ENCODE assay signal across 14 cellular contexts in the genomic region with DNA sequence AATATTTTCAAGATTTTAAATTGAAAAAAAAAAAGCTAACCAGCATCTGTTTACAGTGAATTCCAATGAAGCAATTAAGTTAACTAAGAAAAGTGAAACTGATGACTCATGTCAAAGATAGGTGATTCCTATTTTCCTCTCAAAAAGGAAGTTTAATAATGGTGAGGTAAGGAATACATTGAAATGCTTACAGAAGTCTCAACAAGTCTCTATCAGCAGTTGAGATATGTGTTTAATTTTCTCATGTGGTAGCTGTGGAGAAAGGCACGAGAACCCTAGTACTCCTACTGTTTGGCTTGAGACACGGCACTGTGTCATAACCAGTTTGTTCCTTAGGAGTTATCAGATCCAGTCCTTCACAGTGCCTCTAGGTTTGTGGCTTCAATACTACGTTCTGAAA.
DNase-seq lines count a peak whose midpoint lies in the region; ATAC-seq and TF ChIP-seq lines count a peak whose summit lies in the region.
"Had no signal": no experiment of that assay in that cellular context is flagged by ENCODE, and none has a peak within 500 bp of the region (broad histone marks: within the 10 kb centered on the region; RNA-seq: fewer than 3 reads in every experiment).

No MANE protein-coding gene starts in this region.

- in situ Hi-C loops in astrocyte of the cerebellum (cut with HindIII; ENCODE audit: low sequenced_read_pairs) = no loop called here

- H3K9me3 ChIP-seq in right cardiac atrium (ENCODE audit: control insufficient read depth, low read length) (no peaks in the 10 kb centered on the region), body of pancreas (no peaks in the 10 kb centered on the region)
- H3K9me3 ChIP-seq: pancreas had no signal

- no peaks in the 10 kb centered on the region for H3K4me1 ChIP-seq in right cardiac atrium (ENCODE audit: control insufficient read depth, insufficient read depth, low read length)
- H3K4me1 ChIP-seq in body of pancreas = no peaks in the 10 kb centered on the region
- H3K4me1 ChIP-seq: pancreas, spleen had no signal

- intact Hi-C loops in right cardiac atrium (cut with DNase I) (no loop called here), left ventricle myocardium superior (cut with micrococcal nuclease) (no loop called here), body of pancreas (cut with DNase I) (no loop called here)

- WGBS in right cardiac atrium = 45% methylated on average over 3 of the region's 3 CpGs
- 40 to 41% methylated on average over 3 of the region's 3 CpGs for WGBS in body of pancreas, 2 donors

- H3K27ac ChIP-seq in right cardiac atrium (ENCODE audit: low read length) (no peak overlapping the region), body of pancreas (no peak overlapping the region)
- H3K27ac ChIP-seq: pancreas, spleen had no signal

- TF ChIP-seq CTCF in astrocyte of the cerebellum (IDR thresholded peaks at IDR 0.05; ENCODE audit: low read depth, low read length, missing control alignments) (no peak), fibroblast of pulmonary artery (IDR thresholded peaks at IDR 0.05; ENCODE audit: low read length, missing control alignments) (peak; percentile 4), body of pancreas (IDR thresholded peaks at IDR 0.05) (no peak)

- ATAC-seq in right cardiac atrium = peak; percentile 39 to 81
- no peak for ATAC-seq in left ventricle myocardium superior
- no peak for ATAC-seq in body of pancreas
- no peak for ATAC-seq in GM19023 (IDR thresholded peaks at IDR 0.05; ENCODE audit: unreplicated experiment)
- ATAC-seq: pancreas had no signal

- H3K27me3 ChIP-seq in right cardiac atrium (ENCODE audit: control insufficient read depth, insufficient read depth) = no peaks in the 10 kb centered on the region
- no peaks in the 10 kb centered on the region for H3K27me3 ChIP-seq in body of pancreas
- H3K27me3 ChIP-seq: pancreas, spleen had no signal

- no peaks in the 10 kb centered on the region for H3K36me3 ChIP-seq in body of pancreas (replicated peaks in 1 of 2; ENCODE audit: insufficient read depth in 1 of 2, low read depth in 2 of 2)
- H3K36me3 ChIP-seq: pancreas, spleen had no signal

- TF ChIP-seq POLR2A in body of pancreas (IDR thresholded peaks at IDR 0.05) = no peak

- DNase-seq in right cardiac atrium (no peak), left ventricle myocardium superior (no peak), astrocyte of the cerebellum (ENCODE audit: low read depth) (peak; percentile 13), fibroblast of pulmonary artery (ENCODE audit: low read depth) (peak; percentile 52), body of pancreas (no peak), cerebellum (ENCODE audit: low spot score) (no peak), dedifferentiated amniotic fluid mesenchymal stem cell (ENCODE audit: extremely low spot score) (no peak)
- DNase-seq: activated T-cell treated with anti-CD3 and anti-CD28 coated beads, Interleukin-2, amount 50 U/mL, for 24 hours; NCI-H1694 treated with DMSO at 0.1 percent for 48 hours; NCI-H510A; pancreas; spleen; stimulated activated naive CD4-positive, alpha-beta T cell had no signal

- no peak overlapping the region for H3K4me3 ChIP-seq in right cardiac atrium (ENCODE audit: low read length)
- H3K4me3 ChIP-seq in astrocyte of the cerebellum (ENCODE audit: low read depth, low read length) = no peak overlapping the region
- H3K4me3 ChIP-seq in fibroblast of pulmonary artery (replicated peaks; ENCODE audit: low read depth, low read length) = no peak overlapping the region
- no peak overlapping the region for H3K4me3 ChIP-seq in body of pancreas
- H3K4me3 ChIP-seq: pancreas, spleen had no signal

Comparison
In these comparisons a context has a peak if more than half of its experiments do, and no peak if none do; other contexts are left out.
1. ATAC-seq: peak in right cardiac atrium (2 of 2); none in left ventricle myocardium superior (single experiment), body of pancreas (single experiment) and GM19023 (single experiment).
2. DNase-seq: peak in astrocyte of the cerebellum (single experiment) and fibroblast of pulmonary artery (single experiment); none in right cardiac atrium (0 of 3), left ventricle myocardium superior (single experiment), body of pancreas (0 of 4), cerebellum (single experiment) and dedifferentiated amniotic fluid mesenchymal stem cell (single experiment).